In genomic region chr14:32932921-32933622, GRCh38 we compare ENCODE assay signal across 1 cellular context.
A peak's percentile ranks its signal among the peaks of the same experiment; 100 is the strongest.
TF ChIP-seq lines count a peak whose summit lies in the region.

No MANE protein-coding gene starts in this region.

TF ChIP-seq in H1, 55 proteins besides CTCF, POLR2A, EP300 and RAD21:
- TF ChIP-seq SP1 (IDR thresholded peaks at IDR 0.05; ENCODE audit: low read depth, low read length) (no peak), SRF (IDR thresholded peaks at IDR 0.05; ENCODE audit: low read depth, low read length) (no peak), MAFK (IDR thresholded peaks at IDR 0.05; ENCODE audit: low read depth, low read length) (no peak), EZH2 (IDR thresholded peaks at IDR 0.05; ENCODE audit: low read depth, low read length, severe bottlenecking) (peak; percentile 50), KDM1A (IDR thresholded peaks at IDR 0.05; ENCODE audit: borderline replicate concordance, low read length) (no peak), MAX (IDR thresholded peaks at IDR 0.05) (peak; percentile 98), ASH2L (IDR thresholded peaks at IDR 0.05; ENCODE audit: low read length) (no peak), SUZ12 (IDR thresholded peaks at IDR 0.05; ENCODE audit: low read length) (0 out of 2 replicates have a peak, but pooled peaks have one; percentile 44), USF2 (IDR thresholded peaks at IDR 0.05; ENCODE audit: low read length) (no peak), KDM4A (IDR thresholded peaks at IDR 0.05; ENCODE audit: low read depth, low read length, severe bottlenecking) (peak; percentile 93), CREB1 (IDR thresholded peaks at IDR 0.05) (0 out of 2 replicates have a peak, but pooled peaks have one; percentile 22), PHF8 (conservative IDR thresholded peaks at IDR 0.05; ENCODE audit: low read depth, low read length) (no peak; the same call in 1 of the 2 replicates), SIX5 (IDR thresholded peaks at IDR 0.05; ENCODE audit: low read depth, low read length) (no peak), HDAC2 (IDR thresholded peaks at IDR 0.05; ENCODE audit: borderline replicate concordance in 1 of 2, low read depth in 2 of 2, low read length in 2 of 2) (0 out of 4 replicates have a peak, but pooled peaks of 1 of the 2 experiments have one; percentile 57), CBX5 (IDR thresholded peaks at IDR 0.05; ENCODE audit: low read depth, low read length) (no peak), RNF2 (IDR thresholded peaks at IDR 0.05; ENCODE audit: borderline replicate concordance, low read depth, low read length, missing control alignments, poor library complexity, severe bottlenecking) (peak; percentile 59), E2F6 (IDR thresholded peaks at IDR 0.05) (peak; percentile 98)
